8 cellular contexts compared by ENCODE assay signal in the genomic region with DNA sequence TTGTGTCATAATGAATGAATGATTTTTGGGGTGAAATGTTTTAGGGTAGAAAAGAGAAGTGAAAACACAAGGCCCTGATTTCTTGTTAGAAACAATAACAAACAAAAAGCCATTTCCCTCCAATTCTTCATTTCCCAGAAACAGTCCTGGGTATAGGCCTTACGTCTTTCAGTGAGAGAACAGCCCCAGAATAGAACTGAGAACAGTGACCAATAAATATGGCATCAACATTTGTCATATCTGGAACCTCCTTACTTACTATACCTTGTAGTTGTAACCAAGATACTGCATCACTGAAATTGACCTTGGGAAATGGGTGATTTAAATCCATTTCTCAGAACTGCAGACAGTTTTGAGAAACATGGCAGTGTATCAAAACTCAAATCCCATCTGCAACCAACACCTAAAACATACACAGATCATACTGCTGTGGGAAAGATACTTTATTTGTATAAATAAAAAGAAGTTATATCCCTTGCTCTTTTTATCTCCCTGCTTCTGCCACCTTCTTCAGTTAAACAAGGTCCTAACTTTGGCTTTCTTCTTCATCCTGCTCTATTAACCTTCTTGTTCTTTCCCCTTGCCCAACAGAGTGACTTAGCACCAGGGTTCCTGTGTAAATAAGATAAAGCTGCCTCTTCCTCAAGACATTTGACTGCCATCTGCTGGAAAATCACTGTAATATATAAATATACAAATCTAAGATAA. TPM values are rescaled to one million over a fixed set of nuclear protein-coding genes. Genes with fewer than 3 reads are reported as not detected.
DNase-seq lines count a peak whose midpoint lies in the region; ATAC-seq and TF ChIP-seq lines count a peak whose summit lies in the region.

No MANE protein-coding gene starts in this region.

- peaks cover 16% of the 10 kb centered on the region for H3K36me3 Mint-ChIP-seq in CD4-positive, alpha-beta T cell (ENCODE audit: low read depth)
- H3K36me3 Mint-ChIP-seq in endodermal cell (ENCODE audit: low read depth) = peaks cover 9% of the 10 kb centered on the region
- H3K36me3 Mint-ChIP-seq in activated T-helper 1 cell treated with anti-CD3 and anti-CD28 coated beads, Interleukin-12 subunit alpha, Interleukin-12 subunit beta, Interleukin-2, Interleukin-4 antibody, amounts not matched to agents 30 ng/mL and 10 ng/mL and 1 ng/mL, durations not matched to agents 14 hours and 24 hours and 36 hours (ENCODE audit: low read depth) = peaks cover 16% of the 10 kb centered on the region

- POLR2A ChIA-PET in CD4-positive, alpha-beta T cell (lab: Charles Lee) = interaction anchor here (0.7 to 1.8 kb wide), 3 partner anchors 19 to 122 kb away, joined by 3 to 4 read pairs (median 4); a partner anchor contains a TSS
- POLR2A ChIA-PET in PC-3 (lab: Charles Lee; ENCODE audit: unreplicated experiment) = no interaction called here

- no peak for DNase-seq in CD4-positive, alpha-beta T cell
- peak; percentile 73 for DNase-seq in H4 (ENCODE audit: low spot score)
- DNase-seq in PC-3 = peak; percentile 75
- DNase-seq in endodermal cell = no peak
- peak; percentile 44 for DNase-seq in middle frontal gyrus (ENCODE audit: extremely low spot score, low spot score)
- no peak for DNase-seq in activated T-helper 1 cell treated with anti-CD3 and anti-CD28 coated beads, Interleukin-12 subunit alpha, Interleukin-12 subunit beta, Interleukin-2, Interleukin-4 antibody, amounts not matched to agents 30 ng/mL and 10 ng/mL and 1 ng/mL, durations not matched to agents 14 hours and 24 hours and 36 hours (ENCODE audit: low spot score)
- no peak for DNase-seq in stimulated activated CD4-positive, alpha-beta T cell treated with anti-CD3 and anti-CD28 coated beads, Interleukin-2, amount 100 ng/mL, for 24 hours

- intact Hi-C loops in CD4-positive, alpha-beta T cell (cut with DNase I, micrococcal nuclease) = loop anchor here (1.0 to 2.0 kb wide), 3 partner anchors 39 to 121 kb away; no protein-coding TSS in a partner anchor
- intact Hi-C loops in PC-3 (cut with micrococcal nuclease) = loop anchor here (2.0 kb wide), 2 partner anchors 45 to 121 kb away; a partner anchor contains a TSS
- intact Hi-C loops in activated T-helper 1 cell treated with anti-CD3 and anti-CD28 coated beads, Interleukin-12 subunit alpha, Interleukin-12 subunit beta, Interleukin-2, Interleukin-4 antibody, amounts not matched to agents 30 ng/mL and 10 ng/mL and 1 ng/mL, durations not matched to agents 14 hours and 24 hours and 36 hours (cut with micrococcal nuclease) = loop anchor here (1.0 kb wide), 4 partner anchors 39 to 147 kb away; no protein-coding TSS in a partner anchor

- H3K36me3 ChIP-seq in PC-3 (ENCODE audit: low read depth, low read length) = 0 out of 2 replicates have a peak, but pooled peaks cover 6% of the 10 kb centered on the region
- H3K36me3 ChIP-seq in endodermal cell (ENCODE audit: control insufficient read depth, insufficient read depth, low read length) = peaks cover 20% of the 10 kb centered on the region

- H3K4me3 Mint-ChIP-seq in CD4-positive, alpha-beta T cell = no peak overlapping the region
- H3K4me3 Mint-ChIP-seq in endodermal cell = no peak overlapping the region
- H3K4me3 Mint-ChIP-seq in activated T-helper 1 cell treated with anti-CD3 and anti-CD28 coated beads, Interleukin-12 subunit alpha, Interleukin-12 subunit beta, Interleukin-2, Interleukin-4 antibody, amounts not matched to agents 30 ng/mL and 10 ng/mL and 1 ng/mL, durations not matched to agents 14 hours and 24 hours and 36 hours = no peak overlapping the region

- 97 to 100% methylated on average over 1 of the region's 1 CpG for WGBS in endodermal cell (ENCODE audit: insufficient coverage in 1 of 2, insufficient read length in 1 of 2), 2 experiments

- H3F3A ChIP-seq in PC-3 (ENCODE audit: low read length, unreplicated experiment) = no peaks in the 10 kb centered on the region

- no peak overlapping the region for H2AFZ ChIP-seq in PC-3 (ENCODE audit: low read length)

- H3K4me1 ChIP-seq in PC-3 (ENCODE audit: insufficient read depth, low read length) = no peaks in the 10 kb centered on the region
- H3K4me1 ChIP-seq in endodermal cell (ENCODE audit: control insufficient read depth, insufficient read depth, low read length) = peaks cover 3% of the 10 kb centered on the region

- no peaks in the 10 kb centered on the region for H3K9me3 ChIP-seq in CD4-positive, alpha-beta T cell (ENCODE audit: control insufficient read depth, low read length)
- H3K9me3 ChIP-seq in PC-3 (ENCODE audit: low read length) (no peaks in the 10 kb centered on the region), endodermal cell (ENCODE audit: control insufficient read depth, low read length) (no peaks in the 10 kb centered on the region)

- TF ChIP-seq CTCF in CD4-positive, alpha-beta T cell (IDR thresholded peaks at IDR 0.05) = peak; percentile 73
- TF ChIP-seq CTCF in PC-3 (conservative IDR thresholded peaks at IDR 0.05; ENCODE audit: low read depth, low read length) (peak; percentile 75), endodermal cell (conservative IDR thresholded peaks at IDR 0.05) (peak; percentile 76)

- CTCF ChIA-PET in CD4-positive, alpha-beta T cell (lab: Charles Lee) = interaction anchor here (0.7 to 4.3 kb wide), 12 partner anchors 7 to 148 kb away, joined by 3 to 29 read pairs (median 3); a partner anchor contains a TSS
- CTCF ChIA-PET in PC-3 (lab: Charles Lee) = interaction anchor here (0.6 to 2.2 kb wide), 2 partner anchors 43 to 122 kb away, joined by 6 to 10 read pairs; no protein-coding TSS in a partner anchor

- no peaks in the 10 kb centered on the region for H3K9me2 ChIP-seq in PC-3 (replicated peaks; ENCODE audit: low read length)

- no peak overlapping the region for H3K4me2 ChIP-seq in PC-3 (ENCODE audit: low read length)

- H3K9me3 Mint-ChIP-seq in CD4-positive, alpha-beta T cell = no peaks in the 10 kb centered on the region
- H3K9me3 Mint-ChIP-seq in endodermal cell = no peaks in the 10 kb centered on the region
- H3K9me3 Mint-ChIP-seq in activated T-helper 1 cell treated with anti-CD3 and anti-CD28 coated beads, Interleukin-12 subunit alpha, Interleukin-12 subunit beta, Interleukin-2, Interleukin-4 antibody, amounts not matched to agents 30 ng/mL and 10 ng/mL and 1 ng/mL, durations not matched to agents 14 hours and 24 hours and 36 hours = no peaks in the 10 kb centered on the region

- no peaks in the 10 kb centered on the region for H3K27me3 ChIP-seq in CD4-positive, alpha-beta T cell (ENCODE audit: control insufficient read depth, insufficient read depth, low read length)
- H3K27me3 ChIP-seq in PC-3 (ENCODE audit: low read length) (no peaks in the 10 kb centered on the region), endodermal cell (ENCODE audit: control insufficient read depth, insufficient read depth, low read length, poor library complexity, severe bottlenecking) (no peaks in the 10 kb centered on the region)

- BruUV-seq in PC-3 (replicated peaks; lab: Mats Ljungman, UMichigan) = no TSS peak

- H4K20me1 ChIP-seq in PC-3 (ENCODE audit: low read length) = no peaks in the 10 kb centered on the region

- H3K27me3 Mint-ChIP-seq in CD4-positive, alpha-beta T cell = no peaks in the 10 kb centered on the region
- H3K27me3 Mint-ChIP-seq in endodermal cell (ENCODE audit: insufficient read depth) = no peaks in the 10 kb centered on the region
- H3K27me3 Mint-ChIP-seq in activated T-helper 1 cell treated with anti-CD3 and anti-CD28 coated beads, Interleukin-12 subunit alpha, Interleukin-12 subunit beta, Interleukin-2, Interleukin-4 antibody, amounts not matched to agents 30 ng/mL and 10 ng/mL and 1 ng/mL, durations not matched to agents 14 hours and 24 hours and 36 hours (ENCODE audit: insufficient read depth) = no peaks in the 10 kb centered on the region

- no peak overlapping the region for H3K4me3 ChIP-seq in PC-3 (ENCODE audit: low read length)
- no peak overlapping the region for H3K4me3 ChIP-seq in endodermal cell (ENCODE audit: low read length)

- H3K4me1 Mint-ChIP-seq in CD4-positive, alpha-beta T cell (ENCODE audit: low read depth) = no peaks in the 10 kb centered on the region
- H3K4me1 Mint-ChIP-seq in endodermal cell = peaks cover 3% of the 10 kb centered on the region
- H3K4me1 Mint-ChIP-seq in activated T-helper 1 cell treated with anti-CD3 and anti-CD28 coated beads, Interleukin-12 subunit alpha, Interleukin-12 subunit beta, Interleukin-2, Interleukin-4 antibody, amounts not matched to agents 30 ng/mL and 10 ng/mL and 1 ng/mL, durations not matched to agents 14 hours and 24 hours and 36 hours (ENCODE audit: low read depth) = no peaks in the 10 kb centered on the region

- ATAC-seq in CD4-positive, alpha-beta T cell (ENCODE audit: poor library complexity) = peak; percentile 72
- ATAC-seq in PC-3 = peak; percentile 87
- ATAC-seq in GM19467 (IDR thresholded peaks at IDR 0.05; ENCODE audit: unreplicated experiment) = no peak

- no peak overlapping the region for H3K27ac ChIP-seq in CD4-positive, alpha-beta T cell (ENCODE audit: low read depth, low read length)
- H3K27ac ChIP-seq in PC-3 (ENCODE audit: low read length) (no peak overlapping the region), endodermal cell (ENCODE audit: low read depth, low read length) (no peak overlapping the region)

- H3K79me2 ChIP-seq in PC-3 (ENCODE audit: low read length) = no peaks in the 10 kb centered on the region

- H3K9ac ChIP-seq in PC-3 (ENCODE audit: low read length) (no peak overlapping the region), endodermal cell (ENCODE audit: extremely low read depth, low read length, poor library complexity, severe bottlenecking) (no peak overlapping the region)

- H3K27ac Mint-ChIP-seq in CD4-positive, alpha-beta T cell = no peak overlapping the region
- no peak overlapping the region for H3K27ac Mint-ChIP-seq in endodermal cell
- H3K27ac Mint-ChIP-seq in activated T-helper 1 cell treated with anti-CD3 and anti-CD28 coated beads, Interleukin-12 subunit alpha, Interleukin-12 subunit beta, Interleukin-2, Interleukin-4 antibody, amounts not matched to agents 30 ng/mL and 10 ng/mL and 1 ng/mL, durations not matched to agents 14 hours and 24 hours and 36 hours = no peak overlapping the region

RNA-seq across cellular contexts. Expression of a gene that starts 19.5 kb away (rescaled TPM):
- 1 to 10 TPM; 5.4 to 5.5 TPM for total RNA-seq in CD4-positive, alpha-beta T cell
- not detected in 2 replicates for total RNA-seq in H4 (2014; rRNA removed; shearing (Covaris generic))
- total RNA-seq in PC-3 (2014; rRNA removed) = 6.9 and 8.2 TPM in 2 replicates
- 10 to 100 TPM; 17.5 to 17.7 TPM for total RNA-seq in endodermal cell
- 11.0 TPM for polyA plus RNA-seq in endodermal cell (2013, experiment 1 of 2)
- 10.3 TPM for polyA plus RNA-seq in endodermal cell (2013, experiment 2 of 2)
- 5.7 and 5.8 TPM in 2 replicates for total RNA-seq in activated T-helper 1 cell treated with anti-CD3 and anti-CD28 coated beads, Interleukin-12 subunit alpha, Interleukin-12 subunit beta, Interleukin-2, Interleukin-4 antibody, amounts not matched to agents 30 ng/mL and 10 ng/mL and 1 ng/mL, durations not matched to agents 14 hours and 24 hours and 36 hours

RNA-seq across cellular contexts. Expression of a gene that starts 44.5 kb away (rescaled TPM):
- total RNA-seq in CD4-positive, alpha-beta T cell = not detected
- total RNA-seq in H4 (2014; rRNA removed; shearing (Covaris generic)) = 0.23 and 1.6 TPM in 2 replicates
- total RNA-seq in PC-3 (2014; rRNA removed) = 19.6 and 25.7 TPM in 2 replicates
- 10 to 100 TPM; 10.1 to 11.8 TPM for total RNA-seq in endodermal cell
- 4.8 TPM for polyA plus RNA-seq in endodermal cell (2013, experiment 1 of 2)
- polyA plus RNA-seq in endodermal cell (2013, experiment 2 of 2) = 2.7 TPM
- 0.29 and 0.60 TPM in 2 replicates for total RNA-seq in activated T-helper 1 cell treated with anti-CD3 and anti-CD28 coated beads, Interleukin-12 subunit alpha, Interleukin-12 subunit beta, Interleukin-2, Interleukin-4 antibody, amounts not matched to agents 30 ng/mL and 10 ng/mL and 1 ng/mL, durations not matched to agents 14 hours and 24 hours and 36 hours

Comparison
In these comparisons a context has a peak if more than half of its experiments do, and no peak if none do; other contexts are left out.
1. DNase-seq: peak in H4 (single experiment), PC-3 (single experiment) and middle frontal gyrus (single experiment); none in CD4-positive, alpha-beta T cell (0 of 10), endodermal cell (single experiment), activated T-helper 1 cell treated with anti-CD3 and anti-CD28 coated beads, Interleukin-12 subunit alpha, Interleukin-12 subunit beta, Interleukin-2, Interleukin-4 antibody, amounts not matched to agents 30 ng/mL and 10 ng/mL and 1 ng/mL, durations not matched to agents 14 hours and 24 hours and 36 hours (single experiment) and stimulated activated CD4-positive, alpha-beta T cell treated with anti-CD3 and anti-CD28 coated beads, Interleukin-2, amount 100 ng/mL, for 24 hours (0 of 2).
2. Peak in every context shown above with its lines, with median percentiles within 50 percentile points of each other: CTCF ChIP-seq.